35 cellular contexts compared by ENCODE assay signal in the genomic region with DNA sequence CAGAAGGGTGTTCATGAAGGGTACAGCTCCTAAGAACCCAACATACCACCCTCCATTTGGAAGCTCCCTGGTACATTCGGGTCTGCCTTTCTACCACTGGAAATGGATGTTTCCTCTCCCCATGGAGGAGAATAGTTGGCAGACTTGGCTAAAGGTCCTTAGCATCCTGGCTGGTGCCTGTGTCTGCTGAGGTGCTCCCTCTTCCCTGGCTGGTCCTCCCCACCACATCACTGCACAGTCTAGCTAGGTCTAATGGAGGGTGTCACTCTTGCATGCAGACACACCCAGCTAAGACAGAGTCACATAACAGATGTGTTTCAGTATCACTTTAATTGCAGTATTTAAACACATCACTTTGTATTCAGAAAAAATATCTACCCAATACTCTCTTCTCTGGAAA. TPM values are rescaled to one million over a fixed set of nuclear protein-coding genes. Genes with fewer than 3 reads are reported as not detected.
A peak's percentile ranks its signal among the peaks of the same experiment; 100 is the strongest.
DNase-seq lines count a peak whose midpoint lies in the region; ATAC-seq, FAIRE-seq and TF ChIP-seq lines count a peak whose summit lies in the region.
"Had no signal": no experiment of that assay in that cellular context is flagged by ENCODE, and none has a peak within 500 bp of the region (broad histone marks: within the 10 kb centered on the region; RNA-seq: fewer than 3 reads in every experiment).

No MANE protein-coding gene starts in this region.

- H3K9me1 ChIP-seq in IMR-90 (ENCODE audit: insufficient read depth, low read length) (peaks cover 8% of the 10 kb centered on the region), endothelial cell of umbilical vein (replicated peaks; ENCODE audit: control insufficient read depth, extremely low read depth, insufficient read depth, low read length) (no peaks in the 10 kb centered on the region)

- H2AK9ac ChIP-seq in IMR-90 (replicated peaks; ENCODE audit: low read depth, low read length, poor library complexity): no peak overlapping the region

- peak overlapping the region; percentile 7; the same call in 1 of the 2 replicates for H3K4ac ChIP-seq in IMR-90 (ENCODE audit: low read depth, low read length)

- no peak overlapping the region for H2AK5ac ChIP-seq in IMR-90 (ENCODE audit: low read depth, low read length)

- TF ChIP-seq RAD21 in IMR-90 (IDR thresholded peaks at IDR 0.05; ENCODE audit: low read length): no peak

- H4K91ac ChIP-seq in IMR-90 (ENCODE audit: insufficient read depth, low read depth, low read length): no peak overlapping the region

- no peak overlapping the region for H2AFZ ChIP-seq in IMR-90 (replicated peaks; ENCODE audit: low read length, poor library complexity)
- no peak overlapping the region for H2AFZ ChIP-seq in endothelial cell of umbilical vein (ENCODE audit: low read depth, low read length)
- H2AFZ ChIP-seq: PC-9 had no signal

- POLR2A ChIA-PET in IMR-90 (lab: Charles Lee; ENCODE audit: unreplicated experiment) (interaction anchor here (1.9 kb wide), 1 partner anchor 77 kb away, joined by 10 read pairs; no protein-coding TSS in a partner anchor), endothelial cell of umbilical vein (lab: Charles Lee) (interaction anchor here (2.9 kb wide), 1 partner anchor 78 kb away, joined by 20 read pairs; no protein-coding TSS in a partner anchor)
- POLR2A ChIA-PET in CD8-positive, alpha-beta T cell (lab: Charles Lee): interaction anchor here (1.2 to 5.4 kb wide), 2 partner anchors 12 to 77 kb away, joined by 3 to 43 read pairs; no protein-coding TSS in a partner anchor

- H2BK20ac ChIP-seq in IMR-90 (ENCODE audit: low read depth, low read length): no peak overlapping the region

- ATAC-seq in IMR-90 (ENCODE audit: low read depth) (no peak), gastrocnemius medialis (no peak), omental fat pad (ENCODE audit: low FRiP score) (no peak)
- ATAC-seq in CD8-positive, alpha-beta T cell: no peak
- ATAC-seq: activated CD4-positive, CD25-positive, alpha-beta regulatory T cell treated with anti-CD3 and anti-CD28 coated beads, Interleukin-2, amount 50 U/mL, for 24 hours; SK-N-SH treated with all-trans-retinoic acid at 6 μM for 48 hours had no signal

- H3K36me3 ChIP-seq in BLaER1 treated with 17β-estradiol and CSF1 and Interleukin-3, amounts not matched to agents 10 nM and 100 nM: no peaks in the 10 kb centered on the region
- H3K36me3 ChIP-seq in IMR-90 (ENCODE audit: control insufficient read depth, insufficient read depth, low read length): no peaks in the 10 kb centered on the region
- H3K36me3 ChIP-seq in endothelial cell of umbilical vein (ENCODE audit: control insufficient read depth in 2 of 2, extremely low read depth in 1 of 2, insufficient read depth in 2 of 2, low read length in 2 of 2): peaks cover 0 to 4% of the 10 kb centered on the region in 2 experiments
- no peaks in the 10 kb centered on the region for H3K36me3 ChIP-seq in gastrocnemius medialis
- H3K36me3 ChIP-seq in HAP-1 (replicated peaks): no peaks in the 10 kb centered on the region
- no peaks in the 10 kb centered on the region for H3K36me3 ChIP-seq in CD8-positive, alpha-beta T cell (ENCODE audit: insufficient read depth, low read length)
- H3K36me3 ChIP-seq: adrenal gland, ovary, thyroid gland had no signal

- H3K56ac ChIP-seq in IMR-90 (ENCODE audit: extremely low read depth, insufficient read depth, low read length): no peak overlapping the region

- no peak overlapping the region for H2BK5ac ChIP-seq in IMR-90 (ENCODE audit: low read depth, low read length, poor library complexity, severe bottlenecking)

- no peaks in the 10 kb centered on the region for H3K9me3 ChIP-seq in BLaER1 treated with 17β-estradiol and CSF1 and Interleukin-3, amounts not matched to agents 10 nM and 100 nM (replicated peaks in 1 of 11)
- no peaks in the 10 kb centered on the region for H3K9me3 ChIP-seq in IMR-90 (ENCODE audit: control insufficient read depth, insufficient read depth, low read length)
- no peaks in the 10 kb centered on the region for H3K9me3 ChIP-seq in endothelial cell of umbilical vein (replicated peaks; ENCODE audit: control insufficient read depth, insufficient read depth, low read length)
- no peaks in the 10 kb centered on the region for H3K9me3 ChIP-seq in gastrocnemius medialis
- no peaks in the 10 kb centered on the region for H3K9me3 ChIP-seq in HAP-1
- no peaks in the 10 kb centered on the region for H3K9me3 ChIP-seq in CD8-positive, alpha-beta T cell (ENCODE audit: low read length)
- H3K9me3 ChIP-seq: adrenal gland, ovary, thyroid gland had no signal

- in situ Hi-C loops in IMR-90 (cut with MboI; ENCODE audit: low sequenced_read_pairs): no loop called here
- in situ Hi-C loops in gastrocnemius medialis (cut with MboI; ENCODE audit: low sequenced_read_pairs in 4 of 4): loop anchor here in 1 of 4 donors (10.0 kb wide), 1 partner anchor 79 kb away; no protein-coding TSS in a partner anchor
- in situ Hi-C loops in HAP-1 (cut with MboI; ENCODE audit: low sequenced_read_pairs): no loop called here

- H3K36me3 Mint-ChIP-seq in CD8-positive, alpha-beta T cell: no peaks in the 10 kb centered on the region
- H3K36me3 Mint-ChIP-seq: activated naive CD4-positive, alpha-beta T cell treated with anti-CD3 and anti-CD28 coated beads, Interleukin-2, amount 10 ng/mL, durations not matched to agents 7 days and 5 days; brain had no signal

- peaks cover 37% of the 10 kb centered on the region for H3K4me1 Mint-ChIP-seq in CD8-positive, alpha-beta T cell (ENCODE audit: low read depth)

- H3K27ac ChIP-seq in BLaER1 treated with 17β-estradiol and CSF1 and Interleukin-3, amounts not matched to agents 10 nM and 100 nM: no peak overlapping the region
- no peak overlapping the region for H3K27ac ChIP-seq in IMR-90 (ENCODE audit: insufficient read depth, low read length)
- H3K27ac ChIP-seq in endothelial cell of umbilical vein (ENCODE audit: insufficient read depth, low read depth, low read length): peak overlapping the region; percentile 30
- peak overlapping the region; percentile 21 to 81 (median 74) for H3K27ac ChIP-seq in gastrocnemius medialis
- no peak overlapping the region for H3K27ac ChIP-seq in CD8-positive, alpha-beta T cell (ENCODE audit: low read depth, low read length)
- H3K27ac ChIP-seq: HL-60, ovary, PC-9 had no signal

- H3K4me3 ChIP-seq in BLaER1 treated with 17β-estradiol and CSF1 and Interleukin-3, amounts not matched to agents 10 nM and 100 nM: no peak overlapping the region
- H3K4me3 ChIP-seq in IMR-90 (ENCODE audit: insufficient read depth, low read depth, low read length): no peak overlapping the region
- no peak overlapping the region for H3K4me3 ChIP-seq in endothelial cell of umbilical vein (replicated peaks in 1 of 3; ENCODE audit: insufficient read depth in 1 of 3, low read depth in 1 of 3, low read length in 3 of 3)
- no peak overlapping the region for H3K4me3 ChIP-seq in gastrocnemius medialis
- H3K4me3 ChIP-seq in HAP-1: no peak overlapping the region
- H3K4me3 ChIP-seq in CD8-positive, alpha-beta T cell (ENCODE audit: low read depth, low read length): no peak overlapping the region
- H3K4me3 ChIP-seq: adrenal gland, ovary, PC-9, thyroid gland had no signal

- H4K20me1 ChIP-seq in BLaER1 treated with 17β-estradiol and CSF1 and Interleukin-3, amounts not matched to agents 10 nM and 100 nM: no peaks in the 10 kb centered on the region
- H4K20me1 ChIP-seq in IMR-90 (ENCODE audit: insufficient read depth, low read length) (no peaks in the 10 kb centered on the region), endothelial cell of umbilical vein (replicated peaks; ENCODE audit: control insufficient read depth, extremely low read depth, insufficient read depth, low read length) (no peaks in the 10 kb centered on the region)

- no peaks in the 10 kb centered on the region for H3K9me3 Mint-ChIP-seq in CD8-positive, alpha-beta T cell
- H3K9me3 Mint-ChIP-seq: activated naive CD4-positive, alpha-beta T cell treated with anti-CD3 and anti-CD28 coated beads, Interleukin-2, amount 10 ng/mL, durations not matched to agents 7 days and 5 days; activated T-helper 1 cell treated with anti-CD3 and anti-CD28 coated beads, Interleukin-12 subunit alpha, Interleukin-12 subunit beta, Interleukin-2, Interleukin-4 antibody, amounts not matched to agents 30 ng/mL and 10 ng/mL and 1 ng/mL, durations not matched to agents 14 hours and 24 hours and 36 hours; brain; H9; stimulated activated naive CD8-positive, alpha-beta T cell treated with anti-CD3 and anti-CD28 coated beads, Interleukin-15, Interleukin-2, amounts not matched to agents 100 ng/mL and 50 ng/mL, for 24 hours; T-helper 1 cell treated with Interleukin-12 subunit alpha and Interleukin-12 subunit beta and Interleukin-4 antibody, amounts not matched to agents 30 μg/mL and 1 μg/mL, for 36 hours had no signal

- H3K9ac ChIP-seq in BLaER1 treated with 17β-estradiol and CSF1 and Interleukin-3, amounts not matched to agents 10 nM and 100 nM: no peak overlapping the region
- no peak overlapping the region for H3K9ac ChIP-seq in IMR-90 (ENCODE audit: low read depth, low read length)
- H3K9ac ChIP-seq in endothelial cell of umbilical vein (replicated peaks; ENCODE audit: extremely low read depth, insufficient read depth, low read length): no peak overlapping the region

- no peak overlapping the region for H2BK120ac ChIP-seq in IMR-90 (ENCODE audit: low read depth, low read length)

- peak overlapping the region; percentile 5 to 96 (median 88); a peak in 12 of 22 replicates for H3K4me2 ChIP-seq in BLaER1 treated with 17β-estradiol and CSF1 and Interleukin-3, amounts not matched to agents 10 nM and 100 nM
- H3K4me2 ChIP-seq in IMR-90 (ENCODE audit: low read depth, low read length): no peak overlapping the region
- H3K4me2 ChIP-seq in endothelial cell of umbilical vein (ENCODE audit: insufficient read depth, low read length): peak overlapping the region; percentile 3
- H3K4me2 ChIP-seq: PC-9 had no signal

- H3K27ac Mint-ChIP-seq in CD8-positive, alpha-beta T cell: no peak overlapping the region
- H3K27ac Mint-ChIP-seq: activated naive CD4-positive, alpha-beta T cell treated with anti-CD3 and anti-CD28 coated beads, Interleukin-2, amount 10 ng/mL, durations not matched to agents 7 days and 5 days; activated T-helper 1 cell treated with anti-CD3 and anti-CD28 coated beads, Interleukin-12 subunit alpha, Interleukin-12 subunit beta, Interleukin-2, Interleukin-4 antibody, amounts not matched to agents 30 ng/mL and 10 ng/mL and 1 ng/mL, durations not matched to agents 14 hours and 24 hours and 36 hours; H9; stimulated activated naive CD8-positive, alpha-beta T cell treated with anti-CD3 and anti-CD28 coated beads, Interleukin-15, Interleukin-2, amounts not matched to agents 100 ng/mL and 50 ng/mL, for 24 hours; T-helper 1 cell treated with Interleukin-12 subunit alpha and Interleukin-12 subunit beta and Interleukin-4 antibody, amounts not matched to agents 30 μg/mL and 1 μg/mL, for 36 hours had no signal

- no CpG with 5 or more reads among the region's 1 CpG for WGBS in IMR-90 (ENCODE audit: extremely low coverage in 2 of 2, insufficient read length in 1 of 2), 2 experiments

- peaks cover 0 to 10% (median 0%) of the 10 kb centered on the region in 11 experiments; a peak in 7 of 22 replicates for H3K27me3 ChIP-seq in BLaER1 treated with 17β-estradiol and CSF1 and Interleukin-3, amounts not matched to agents 10 nM and 100 nM
- H3K27me3 ChIP-seq in IMR-90 (ENCODE audit: control insufficient read depth, insufficient read depth, low read length) (peaks cover 6% of the 10 kb centered on the region; the same call in 1 of the 2 replicates), endothelial cell of umbilical vein (ENCODE audit: control insufficient read depth in 2 of 2, insufficient read depth in 2 of 2, low read length in 2 of 2) (no peaks in the 10 kb centered on the region), gastrocnemius medialis (no peaks in the 10 kb centered on the region), HAP-1 (ENCODE audit: low read depth) (peaks cover 2% of the 10 kb centered on the region)
- H3K27me3 ChIP-seq in CD8-positive, alpha-beta T cell (ENCODE audit: insufficient read depth, low read length): no peaks in the 10 kb centered on the region
- H3K27me3 ChIP-seq: adrenal gland, ovary, thyroid gland had no signal

- H3K4me3 Mint-ChIP-seq in CD8-positive, alpha-beta T cell: no peak overlapping the region
- H3K4me3 Mint-ChIP-seq: activated naive CD4-positive, alpha-beta T cell treated with anti-CD3 and anti-CD28 coated beads, Interleukin-2, amount 10 ng/mL, durations not matched to agents 7 days and 5 days; activated T-helper 1 cell treated with anti-CD3 and anti-CD28 coated beads, Interleukin-12 subunit alpha, Interleukin-12 subunit beta, Interleukin-2, Interleukin-4 antibody, amounts not matched to agents 30 ng/mL and 10 ng/mL and 1 ng/mL, durations not matched to agents 14 hours and 24 hours and 36 hours; brain; H9; stimulated activated naive CD8-positive, alpha-beta T cell treated with anti-CD3 and anti-CD28 coated beads, Interleukin-15, Interleukin-2, amounts not matched to agents 100 ng/mL and 50 ng/mL, for 24 hours; T-helper 1 cell treated with Interleukin-12 subunit alpha and Interleukin-12 subunit beta and Interleukin-4 antibody, amounts not matched to agents 30 μg/mL and 1 μg/mL, for 36 hours had no signal

- TF ChIP-seq POLR2A in IMR-90 (IDR thresholded peaks at IDR 0.05; ENCODE audit: low read depth, low read length) (no peak), endothelial cell of umbilical vein (IDR thresholded peaks at IDR 0.05; ENCODE audit: low read depth, low read length) (no peak), gastrocnemius medialis (IDR thresholded peaks at IDR 0.05) (no peak)

- H3K18ac ChIP-seq in IMR-90 (ENCODE audit: low read depth, low read length): no peak overlapping the region

- DNase-seq in IMR-90: no peak
- no peak for DNase-seq in endothelial cell of umbilical vein (ENCODE audit: low read depth, low spot score)
- DNase-seq in gastrocnemius medialis: no peak
- no peak for DNase-seq in HAP-1 (ENCODE audit: low spot score in 2 of 2)
- DNase-seq in CD8-positive, alpha-beta T cell: no peak
- no peak for DNase-seq in omental fat pad (ENCODE audit: low spot score)
- DNase-seq: activated CD4-positive, alpha-beta T cell treated with anti-CD3 and anti-CD28 coated beads, Interleukin-2, amount 50 U/mL, for 48 hours; activated CD8-positive, alpha-beta memory T cell treated with anti-CD3 and anti-CD28 coated beads, Interleukin-2, amount 50 U/mL, for 4 hours; activated naive CD4-positive, alpha-beta T cell treated with anti-CD3 and anti-CD28 coated beads, Interleukin-2, amount 10 ng/mL, durations not matched to agents 7 days and 5 days; adrenal gland; C1 segment of cervical spinal cord; Calu3; DMS79; H9; Kasumi-1; MV-4-11; NCI-H1436 treated with DMSO at 0.1 percent for 48 hours; NCI-H2081 treated with DMSO at 0.1 percent for 48 hours; NCI-H226; NCI-H69; ovary; PC-9; retina; stimulated activated CD4-positive, alpha-beta T cell treated with anti-CD3 and anti-CD28 coated beads, Interleukin-1b, Interleukin-23, amount 100 ng/mL, for 48 hours; thyroid gland had no signal

- intact Hi-C loops in IMR-90 (cut with micrococcal nuclease) (loop anchor here (5.0 to 10.0 kb wide), 2 partner anchors 209 to 361 kb away; no protein-coding TSS in a partner anchor), endothelial cell of umbilical vein (cut with micrococcal nuclease) (loop anchor here (5.0 kb wide), 1 partner anchor 336 kb away; no protein-coding TSS in a partner anchor), gastrocnemius medialis (cut with DNase I; ENCODE audit: low total_unique reads) (loop anchor here (5.0 to 10.0 kb wide), 2 partner anchors 276 to 359 kb away; partner anchors contain the start of gene PLXNA2)
- intact Hi-C loops in CD8-positive, alpha-beta T cell (cut with DNase I, micrococcal nuclease): no loop called here

- no peak overlapping the region for H3K14ac ChIP-seq in IMR-90 (replicated peaks; ENCODE audit: low read depth, low read length)

- TF ChIP-seq CTCF in IMR-90 (conservative IDR thresholded peaks at IDR 0.05; ENCODE audit: low read depth, low read length) (no peak), endothelial cell of umbilical vein (IDR thresholded peaks at IDR 0.05; ENCODE audit: extremely low read depth in 1 of 2, insufficient read depth in 1 of 2, low read depth in 1 of 2, low read length in 2 of 2) (no peak), gastrocnemius medialis (IDR thresholded peaks at IDR 0.05 in 4 of 5, conservative IDR thresholded peaks at IDR 0.05 in 1 of 5) (no peak), omental fat pad (IDR thresholded peaks at IDR 0.05) (no peak)
- no peak for TF ChIP-seq CTCF in CD8-positive, alpha-beta T cell (IDR thresholded peaks at IDR 0.05)

- dilution Hi-C loops in IMR-90 (cut with HindIII; ENCODE audit: low sequenced_read_pairs, unreplicated experiment) (no loop called here), endothelial cell of umbilical vein (cut with MboI; ENCODE audit: extremely low pct_ligation_motif_present, low sequenced_read_pairs) (no loop called here)

- CTCF ChIA-PET in IMR-90 (lab: Yijun Ruan, JAX) (interaction anchor here (1.2 to 5.3 kb wide), 4 partner anchors 73 to 112 kb away, joined by 6 to 69 read pairs (median 16); no protein-coding TSS in a partner anchor), endothelial cell of umbilical vein (lab: Charles Lee) (interaction anchor here (0.9 to 7.9 kb wide), 23 partner anchors 11 to 358 kb away, joined by 3 to 321 read pairs (median 14); partner anchors contain the start of gene PLXNA2)
- CTCF ChIA-PET in CD8-positive, alpha-beta T cell (lab: Charles Lee): interaction anchor here (0.9 to 9.5 kb wide), 17 partner anchors 10 to 136 kb away, joined by 3 to 189 read pairs (median 5); no protein-coding TSS in a partner anchor

- peaks cover 68 to 87% (median 83%) of the 10 kb centered on the region in 10 experiments for H3K4me1 ChIP-seq in BLaER1 treated with 17β-estradiol and CSF1 and Interleukin-3, amounts not matched to agents 10 nM and 100 nM
- H3K4me1 ChIP-seq in IMR-90 (ENCODE audit: control insufficient read depth, insufficient read depth, low read length) (peaks cover 12% of the 10 kb centered on the region), endothelial cell of umbilical vein (ENCODE audit: control insufficient read depth, extremely low read depth, insufficient read depth, low read length) (peaks cover 52% of the 10 kb centered on the region), gastrocnemius medialis (peaks cover 51 to 64% of the 10 kb centered on the region in 2 donors), HAP-1 (no peaks in the 10 kb centered on the region)
- H3K4me1 ChIP-seq in CD8-positive, alpha-beta T cell (ENCODE audit: insufficient read depth, low read length): peaks cover 26% of the 10 kb centered on the region

- 0 out of 2 replicates have a peak overlapping the region, but pooled peaks have one; percentile 9 for H3K23ac ChIP-seq in IMR-90 (ENCODE audit: low read depth, low read length)

- H3K79me1 ChIP-seq in IMR-90 (ENCODE audit: low read depth in 1 of 2, low read length in 2 of 2): no peaks in the 10 kb centered on the region

- no peak overlapping the region; a peak in 1 of 4 replicates for H4K8ac ChIP-seq in IMR-90 (ENCODE audit: low read depth in 2 of 2, low read length in 2 of 2)

- BruUV-seq in IMR-90 (replicated peaks; lab: Mats Ljungman, UMichigan) (no TSS peak), endothelial cell of umbilical vein (replicated peaks; lab: Mats Ljungman, UMichigan) (no TSS peak)

- no peaks in the 10 kb centered on the region for H3K79me2 ChIP-seq in endothelial cell of umbilical vein (ENCODE audit: control insufficient read depth, insufficient read depth, low read length)

- no peak overlapping the region for H2BK15ac ChIP-seq in IMR-90 (ENCODE audit: low read depth, low read length)

- H3K27me3 Mint-ChIP-seq in CD8-positive, alpha-beta T cell (ENCODE audit: low read depth): peaks cover 2% of the 10 kb centered on the region
- H3K27me3 Mint-ChIP-seq: stimulated activated naive CD8-positive, alpha-beta T cell treated with anti-CD3 and anti-CD28 coated beads, Interleukin-15, Interleukin-2, amounts not matched to agents 100 ng/mL and 50 ng/mL, for 24 hours had no signal

- H4K5ac ChIP-seq in IMR-90 (ENCODE audit: low read depth, low read length): no peak overlapping the region

- FAIRE-seq in endothelial cell of umbilical vein (lab: Jason Lieb, UNC): no peak
- FAIRE-seq: keratinocyte had no signal

RNA-seq across cellular contexts. Expression of gene CD34, which starts 24.7 kb away (rescaled TPM):
- total RNA-seq in IMR-90 (2012; rRNA removed) (under 0.01 TPM in 1 of 2 replicates, not detected in the other), endothelial cell of umbilical vein (115 and 174 TPM in 2 replicates), gastrocnemius medialis (10 to 100 TPM; 13.6 to 31.7 (median 20.7) TPM), omental fat pad (100 to 1,000 TPM in 1 of 4 donors, 10 to 100 TPM in 3; 52.6 to 123 (median 76.9) TPM)
- polyA plus RNA-seq in IMR-90 (2012; rRNA removed) (0.14 and 0.16 TPM in 2 replicates), endothelial cell of umbilical vein (102 and 136 TPM in 2 replicates)
- polyA plus RNA-seq in IMR-90 (2012; cell fraction: cytosol; rRNA removed): 0.10 and 0.11 TPM in 2 replicates
- polyA plus RNA-seq in IMR-90 (2012; cell fraction: nucleus; rRNA removed; ENCODE audit: low replicate concordance): 0.04 and 0.10 TPM in 2 replicates
- 39.5 and 65.4 TPM in 2 replicates for polyA plus RNA-seq in endothelial cell of umbilical vein (2011; cell fraction: cytosol; rRNA removed)
- 32.2 and 55.6 TPM in 2 replicates for polyA plus RNA-seq in endothelial cell of umbilical vein (2011; cell fraction: nucleus; rRNA removed)
- 16.9 and 23.7 TPM in 2 replicates for polyA plus RNA-seq in endothelial cell of umbilical vein (2012)
- 87.5 and 111 TPM in 2 replicates for polyA minus RNA-seq in endothelial cell of umbilical vein
- not detected for polyA minus RNA-seq in endothelial cell of umbilical vein (2011; cell fraction: cytosol; rRNA and poly(A)+ RNA removed)
- polyA minus RNA-seq in endothelial cell of umbilical vein (2011; cell fraction: nucleus; rRNA and poly(A)+ RNA removed): 19.8 and 20.0 TPM in 2 replicates
- not detected for total RNA-seq in CD8-positive, alpha-beta T cell
- total RNA-seq: activated T-helper 1 cell treated with anti-CD3 and anti-CD28 coated beads, Interleukin-12 subunit alpha, Interleukin-12 subunit beta, Interleukin-2, Interleukin-4 antibody, amounts not matched to agents 30 ng/mL and 10 ng/mL and 1 ng/mL, durations not matched to agents 14 hours and 24 hours and 36 hours; PC-9 had no signal
- polyA plus RNA-seq: neural cell had no signal

Comparison
In these comparisons a context has a peak if more than half of its experiments do, and no peak if none do; other contexts are left out.
1. H3K27ac ChIP-seq: peak in endothelial cell of umbilical vein (single experiment) and gastrocnemius medialis (4 of 4); none in BLaER1 treated with 17β-estradiol and CSF1 and Interleukin-3, amounts not matched to agents 10 nM and 100 nM (0 of 11), IMR-90 (single experiment) and CD8-positive, alpha-beta T cell (single experiment).
2. RNA of gene CD34, which starts 24.7 kb away (total RNA-seq): 115 to 174 TPM in endothelial cell of umbilical vein, 52.6 to 123 TPM in omental fat pad and 13.6 to 31.7 TPM in gastrocnemius medialis; under 0.01 TPM in IMR-90 and not detected in CD8-positive, alpha-beta T cell; every median in the first group is over 10 times any median in the second.
3. intact Hi-C loops: an anchor here in IMR-90 (5.0 to 10.0 kb wide), endothelial cell of umbilical vein (5.0 kb wide) and gastrocnemius medialis (5.0 to 10.0 kb wide); none called in CD8-positive, alpha-beta T cell.